1 cellular context compared by ENCODE assay signal in the genomic region with DNA sequence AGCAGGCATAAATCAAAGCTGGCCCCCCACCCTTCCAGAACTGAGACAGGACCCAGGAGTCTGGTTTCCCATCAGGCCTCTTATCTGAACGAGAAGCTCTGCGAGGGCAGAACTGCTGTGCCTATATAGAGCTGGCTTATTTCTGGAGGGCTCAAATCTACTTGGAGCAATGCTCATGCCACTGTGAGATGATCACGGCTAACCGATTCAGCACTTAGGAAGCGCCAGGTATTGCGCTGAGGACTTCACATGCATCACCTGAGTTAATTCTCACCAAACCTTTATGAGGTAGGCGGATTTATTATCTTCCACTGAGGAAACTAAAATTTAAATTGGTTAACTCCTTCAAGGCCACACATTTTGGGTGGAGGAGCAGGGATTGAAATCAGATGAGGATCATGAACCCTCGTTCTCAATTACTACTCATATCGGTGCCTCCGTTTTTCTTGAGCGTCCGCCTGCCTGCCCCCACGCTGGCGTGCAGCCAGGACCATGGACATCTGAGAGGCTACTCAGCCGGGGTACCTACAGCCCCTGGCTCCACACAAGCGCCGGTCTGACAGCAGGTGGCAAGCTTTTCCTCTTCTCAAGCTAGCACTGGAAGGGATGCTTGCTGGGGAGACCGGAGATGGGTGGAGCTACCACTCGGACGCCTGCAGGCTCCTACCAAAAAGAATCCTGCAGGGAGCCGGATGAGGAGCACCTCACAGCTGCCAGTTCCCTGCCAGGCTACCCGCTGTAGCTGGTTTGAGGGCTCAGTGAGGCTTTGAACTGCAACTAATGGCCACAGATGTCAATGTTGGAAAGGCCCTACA.
TF ChIP-seq lines count a peak whose summit lies in the region.

No MANE protein-coding gene starts in this region.

TF ChIP-seq in HepG2, 621 proteins besides CTCF, POLR2A, EP300 and RAD21 (continued from another document and continues in another):
- TF ChIP-seq, protein P1, sequence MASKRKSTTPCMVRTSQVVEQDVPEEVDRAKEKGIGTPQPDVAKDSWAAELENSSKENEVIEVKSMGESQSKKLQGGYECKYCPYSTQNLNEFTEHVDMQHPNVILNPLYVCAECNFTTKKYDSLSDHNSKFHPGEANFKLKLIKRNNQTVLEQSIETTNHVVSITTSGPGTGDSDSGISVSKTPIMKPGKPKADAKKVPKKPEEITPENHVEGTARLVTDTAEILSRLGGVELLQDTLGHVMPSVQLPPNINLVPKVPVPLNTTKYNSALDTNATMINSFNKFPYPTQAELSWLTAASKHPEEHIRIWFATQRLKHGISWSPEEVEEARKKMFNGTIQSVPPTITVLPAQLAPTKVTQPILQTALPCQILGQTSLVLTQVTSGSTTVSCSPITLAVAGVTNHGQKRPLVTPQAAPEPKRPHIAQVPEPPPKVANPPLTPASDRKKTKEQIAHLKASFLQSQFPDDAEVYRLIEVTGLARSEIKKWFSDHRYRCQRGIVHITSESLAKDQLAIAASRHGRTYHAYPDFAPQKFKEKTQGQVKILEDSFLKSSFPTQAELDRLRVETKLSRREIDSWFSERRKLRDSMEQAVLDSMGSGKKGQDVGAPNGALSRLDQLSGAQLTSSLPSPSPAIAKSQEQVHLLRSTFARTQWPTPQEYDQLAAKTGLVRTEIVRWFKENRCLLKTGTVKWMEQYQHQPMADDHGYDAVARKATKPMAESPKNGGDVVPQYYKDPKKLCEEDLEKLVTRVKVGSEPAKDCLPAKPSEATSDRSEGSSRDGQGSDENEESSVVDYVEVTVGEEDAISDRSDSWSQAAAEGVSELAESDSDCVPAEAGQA (IDR thresholded peaks at IDR 0.05; ENCODE audit: low read depth) = peak; percentile 29; the same call in 1 of the 2 replicates
- TF ChIP-seq, protein P1 (CRISPR knock-in tag; IDR thresholded peaks at IDR 0.05; ENCODE audit: borderline replicate concordance) = 0 out of 2 replicates have a peak, but pooled peaks have one; percentile 70
- TF ChIP-seq PHF5A (CRISPR knock-in tag; IDR thresholded peaks at IDR 0.05; ENCODE audit: low read depth, unreplicated experiment) = peak; percentile 76
- TF ChIP-seq HNRNPH1 (optimal IDR thresholded peaks at IDR 0.05; ENCODE audit: low read depth, low read length) = no peak
- TF ChIP-seq SETDB1 (CRISPR knock-in tag; IDR thresholded peaks at IDR 0.05; ENCODE audit: borderline replicate concordance) = no peak
- no peak for TF ChIP-seq TRIM24 (CRISPR knock-in tag; IDR thresholded peaks at IDR 0.05)
- TF ChIP-seq, protein P2, sequence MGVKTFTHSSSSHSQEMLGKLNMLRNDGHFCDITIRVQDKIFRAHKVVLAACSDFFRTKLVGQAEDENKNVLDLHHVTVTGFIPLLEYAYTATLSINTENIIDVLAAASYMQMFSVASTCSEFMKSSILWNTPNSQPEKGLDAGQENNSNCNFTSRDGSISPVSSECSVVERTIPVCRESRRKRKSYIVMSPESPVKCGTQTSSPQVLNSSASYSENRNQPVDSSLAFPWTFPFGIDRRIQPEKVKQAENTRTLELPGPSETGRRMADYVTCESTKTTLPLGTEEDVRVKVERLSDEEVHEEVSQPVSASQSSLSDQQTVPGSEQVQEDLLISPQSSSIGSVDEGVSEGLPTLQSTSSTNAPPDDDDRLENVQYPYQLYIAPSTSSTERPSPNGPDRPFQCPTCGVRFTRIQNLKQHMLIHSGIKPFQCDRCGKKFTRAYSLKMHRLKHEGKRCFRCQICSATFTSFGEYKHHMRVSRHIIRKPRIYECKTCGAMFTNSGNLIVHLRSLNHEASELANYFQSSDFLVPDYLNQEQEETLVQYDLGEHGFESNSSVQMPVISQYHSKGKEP (CRISPR knock-in tag; IDR thresholded peaks at IDR 0.05) = no peak
- TF ChIP-seq ZNF761 (CRISPR knock-in tag; conservative IDR thresholded peaks at IDR 0.05) = no peak
- TF ChIP-seq XRCC5 (optimal IDR thresholded peaks at IDR 0.05; ENCODE audit: low read length) = peak; percentile 92
- peak; percentile 65 for TF ChIP-seq TEAD3 (CRISPR knock-in tag; optimal IDR thresholded peaks at IDR 0.05; ENCODE audit: borderline replicate concordance)
- no peak for TF ChIP-seq ZBTB42 (CRISPR knock-in tag; IDR thresholded peaks at IDR 0.05)
- TF ChIP-seq JUN (CRISPR knock-in tag; IDR thresholded peaks at IDR 0.05) = no peak
- TF ChIP-seq HDAC1 (CRISPR knock-in tag; IDR thresholded peaks at IDR 0.05) = peak; percentile 59; the same call in 1 of the 2 replicates
- TF ChIP-seq ZNF34 (CRISPR knock-in tag; IDR thresholded peaks at IDR 0.05; ENCODE audit: borderline replicate concordance) = no peak
- TF ChIP-seq ZFP36 (IDR thresholded peaks at IDR 0.05; ENCODE audit: borderline replicate concordance, low read depth, low read length, partially characterized antibody) = no peak
- TF ChIP-seq, protein P3, sequence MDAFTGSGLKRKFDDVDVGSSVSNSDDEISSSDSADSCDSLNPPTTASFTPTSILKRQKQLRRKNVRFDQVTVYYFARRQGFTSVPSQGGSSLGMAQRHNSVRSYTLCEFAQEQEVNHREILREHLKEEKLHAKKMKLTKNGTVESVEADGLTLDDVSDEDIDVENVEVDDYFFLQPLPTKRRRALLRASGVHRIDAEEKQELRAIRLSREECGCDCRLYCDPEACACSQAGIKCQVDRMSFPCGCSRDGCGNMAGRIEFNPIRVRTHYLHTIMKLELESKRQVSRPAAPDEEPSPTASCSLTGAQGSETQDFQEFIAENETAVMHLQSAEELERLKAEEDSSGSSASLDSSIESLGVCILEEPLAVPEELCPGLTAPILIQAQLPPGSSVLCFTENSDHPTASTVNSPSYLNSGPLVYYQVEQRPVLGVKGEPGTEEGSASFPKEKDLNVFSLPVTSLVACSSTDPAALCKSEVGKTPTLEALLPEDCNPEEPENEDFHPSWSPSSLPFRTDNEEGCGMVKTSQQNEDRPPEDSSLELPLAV (CRISPR knock-in tag; conservative IDR thresholded peaks at IDR 0.05; ENCODE audit: low read depth) = no peak
- TF ChIP-seq STAT5B (CRISPR knock-in tag; IDR thresholded peaks at IDR 0.05) = no peak
- peak; percentile 90 for TF ChIP-seq ZNF614 (CRISPR knock-in tag; IDR thresholded peaks at IDR 0.05; ENCODE audit: borderline replicate concordance)
- TF ChIP-seq ISL2 (CRISPR knock-in tag; IDR thresholded peaks at IDR 0.05) = 0 out of 2 replicates have a peak, but pooled peaks have one; percentile 26
- TF ChIP-seq HDAC6 (IDR thresholded peaks at IDR 0.05; ENCODE audit: low read depth, low read length) = no peak
- TF ChIP-seq ZFY (CRISPR knock-in tag; IDR thresholded peaks at IDR 0.05) = no peak
- TF ChIP-seq NFIC (IDR thresholded peaks at IDR 0.05; ENCODE audit: low read length) = 0 out of 2 replicates have a peak, but pooled peaks have one; percentile 77
- TF ChIP-seq ZMYM3 (CRISPR knock-in tag; IDR thresholded peaks at IDR 0.05) = no peak
- 0 out of 2 replicates have a peak, but pooled peaks have one; percentile 17 for TF ChIP-seq ZNF180 (CRISPR knock-in tag; IDR thresholded peaks at IDR 0.05; ENCODE audit: borderline replicate concordance, low read depth)
- no peak for TF ChIP-seq RNF2 (conservative IDR thresholded peaks at IDR 0.05; ENCODE audit: low read depth)
- TF ChIP-seq POGZ (CRISPR knock-in tag; IDR thresholded peaks at IDR 0.05) = no peak
- TF ChIP-seq ZNF234 (CRISPR knock-in tag; conservative IDR thresholded peaks at IDR 0.05) = no peak
- TF ChIP-seq, protein P4, sequence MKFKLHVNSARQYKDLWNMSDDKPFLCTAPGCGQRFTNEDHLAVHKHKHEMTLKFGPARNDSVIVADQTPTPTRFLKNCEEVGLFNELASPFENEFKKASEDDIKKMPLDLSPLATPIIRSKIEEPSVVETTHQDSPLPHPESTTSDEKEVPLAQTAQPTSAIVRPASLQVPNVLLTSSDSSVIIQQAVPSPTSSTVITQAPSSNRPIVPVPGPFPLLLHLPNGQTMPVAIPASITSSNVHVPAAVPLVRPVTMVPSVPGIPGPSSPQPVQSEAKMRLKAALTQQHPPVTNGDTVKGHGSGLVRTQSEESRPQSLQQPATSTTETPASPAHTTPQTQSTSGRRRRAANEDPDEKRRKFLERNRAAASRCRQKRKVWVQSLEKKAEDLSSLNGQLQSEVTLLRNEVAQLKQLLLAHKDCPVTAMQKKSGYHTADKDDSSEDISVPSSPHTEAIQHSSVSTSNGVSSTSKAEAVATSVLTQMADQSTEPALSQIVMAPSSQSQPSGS (CRISPR knock-in tag; IDR thresholded peaks at IDR 0.05) = peak; percentile 58
- TF ChIP-seq NR2F6 (IDR thresholded peaks at IDR 0.05) = 0 out of 2 replicates have a peak, but pooled peaks have one; percentile 20
- peak; percentile 61 for TF ChIP-seq NR2F6 (CRISPR knock-in tag; IDR thresholded peaks at IDR 0.05)
- TF ChIP-seq KDM1A (CRISPR knock-in tag; IDR thresholded peaks at IDR 0.05) = no peak
- TF ChIP-seq, protein P5, sequence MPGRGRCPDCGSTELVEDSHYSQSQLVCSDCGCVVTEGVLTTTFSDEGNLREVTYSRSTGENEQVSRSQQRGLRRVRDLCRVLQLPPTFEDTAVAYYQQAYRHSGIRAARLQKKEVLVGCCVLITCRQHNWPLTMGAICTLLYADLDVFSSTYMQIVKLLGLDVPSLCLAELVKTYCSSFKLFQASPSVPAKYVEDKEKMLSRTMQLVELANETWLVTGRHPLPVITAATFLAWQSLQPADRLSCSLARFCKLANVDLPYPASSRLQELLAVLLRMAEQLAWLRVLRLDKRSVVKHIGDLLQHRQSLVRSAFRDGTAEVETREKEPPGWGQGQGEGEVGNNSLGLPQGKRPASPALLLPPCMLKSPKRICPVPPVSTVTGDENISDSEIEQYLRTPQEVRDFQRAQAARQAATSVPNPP (CRISPR knock-in tag; IDR thresholded peaks at IDR 0.05) = no peak
- TF ChIP-seq, protein P6, sequence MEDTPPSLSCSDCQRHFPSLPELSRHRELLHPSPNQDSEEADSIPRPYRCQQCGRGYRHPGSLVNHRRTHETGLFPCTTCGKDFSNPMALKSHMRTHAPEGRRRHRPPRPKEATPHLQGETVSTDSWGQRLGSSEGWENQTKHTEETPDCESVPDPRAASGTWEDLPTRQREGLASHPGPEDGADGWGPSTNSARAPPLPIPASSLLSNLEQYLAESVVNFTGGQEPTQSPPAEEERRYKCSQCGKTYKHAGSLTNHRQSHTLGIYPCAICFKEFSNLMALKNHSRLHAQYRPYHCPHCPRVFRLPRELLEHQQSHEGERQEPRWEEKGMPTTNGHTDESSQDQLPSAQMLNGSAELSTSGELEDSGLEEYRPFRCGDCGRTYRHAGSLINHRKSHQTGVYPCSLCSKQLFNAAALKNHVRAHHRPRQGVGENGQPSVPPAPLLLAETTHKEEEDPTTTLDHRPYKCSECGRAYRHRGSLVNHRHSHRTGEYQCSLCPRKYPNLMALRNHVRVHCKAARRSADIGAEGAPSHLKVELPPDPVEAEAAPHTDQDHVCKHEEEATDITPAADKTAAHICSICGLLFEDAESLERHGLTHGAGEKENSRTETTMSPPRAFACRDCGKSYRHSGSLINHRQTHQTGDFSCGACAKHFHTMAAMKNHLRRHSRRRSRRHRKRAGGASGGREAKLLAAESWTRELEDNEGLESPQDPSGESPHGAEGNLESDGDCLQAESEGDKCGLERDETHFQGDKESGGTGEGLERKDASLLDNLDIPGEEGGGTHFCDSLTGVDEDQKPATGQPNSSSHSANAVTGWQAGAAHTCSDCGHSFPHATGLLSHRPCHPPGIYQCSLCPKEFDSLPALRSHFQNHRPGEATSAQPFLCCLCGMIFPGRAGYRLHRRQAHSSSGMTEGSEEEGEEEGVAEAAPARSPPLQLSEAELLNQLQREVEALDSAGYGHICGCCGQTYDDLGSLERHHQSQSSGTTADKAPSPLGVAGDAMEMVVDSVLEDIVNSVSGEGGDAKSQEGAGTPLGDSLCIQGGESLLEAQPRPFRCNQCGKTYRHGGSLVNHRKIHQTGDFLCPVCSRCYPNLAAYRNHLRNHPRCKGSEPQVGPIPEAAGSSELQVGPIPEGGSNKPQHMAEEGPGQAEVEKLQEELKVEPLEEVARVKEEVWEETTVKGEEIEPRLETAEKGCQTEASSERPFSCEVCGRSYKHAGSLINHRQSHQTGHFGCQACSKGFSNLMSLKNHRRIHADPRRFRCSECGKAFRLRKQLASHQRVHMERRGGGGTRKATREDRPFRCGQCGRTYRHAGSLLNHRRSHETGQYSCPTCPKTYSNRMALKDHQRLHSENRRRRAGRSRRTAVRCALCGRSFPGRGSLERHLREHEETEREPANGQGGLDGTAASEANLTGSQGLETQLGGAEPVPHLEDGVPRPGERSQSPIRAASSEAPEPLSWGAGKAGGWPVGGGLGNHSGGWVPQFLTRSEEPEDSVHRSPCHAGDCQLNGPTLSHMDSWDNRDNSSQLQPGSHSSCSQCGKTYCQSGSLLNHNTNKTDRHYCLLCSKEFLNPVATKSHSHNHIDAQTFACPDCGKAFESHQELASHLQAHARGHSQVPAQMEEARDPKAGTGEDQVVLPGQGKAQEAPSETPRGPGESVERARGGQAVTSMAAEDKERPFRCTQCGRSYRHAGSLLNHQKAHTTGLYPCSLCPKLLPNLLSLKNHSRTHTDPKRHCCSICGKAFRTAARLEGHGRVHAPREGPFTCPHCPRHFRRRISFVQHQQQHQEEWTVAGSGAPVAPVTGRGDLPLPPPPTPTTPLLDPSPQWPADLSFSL (CRISPR knock-in tag; IDR thresholded peaks at IDR 0.05) = no peak
- no peak for TF ChIP-seq SYNCRIP (IDR thresholded peaks at IDR 0.05; ENCODE audit: insufficient read depth, low read depth, low read length)
- no peak for TF ChIP-seq MBNL3 (CRISPR knock-in tag; conservative IDR thresholded peaks at IDR 0.05)
- TF ChIP-seq GATAD1 (CRISPR knock-in tag; IDR thresholded peaks at IDR 0.05) = no peak; the same call in 1 of the 2 replicates
- TF ChIP-seq, protein P7, sequence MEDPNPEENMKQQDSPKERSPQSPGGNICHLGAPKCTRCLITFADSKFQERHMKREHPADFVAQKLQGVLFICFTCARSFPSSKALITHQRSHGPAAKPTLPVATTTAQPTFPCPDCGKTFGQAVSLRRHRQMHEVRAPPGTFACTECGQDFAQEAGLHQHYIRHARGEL (CRISPR knock-in tag; IDR thresholded peaks at IDR 0.05) = no peak; the same call in 1 of the 2 replicates
- TF ChIP-seq RBM39 (IDR thresholded peaks at IDR 0.05; ENCODE audit: low read depth, low read length, poor library complexity, severe bottlenecking) = no peak
- no peak for TF ChIP-seq MAZ (IDR thresholded peaks at IDR 0.05; ENCODE audit: borderline replicate concordance, low read depth, low read length)
- TF ChIP-seq MAZ (CRISPR knock-in tag; IDR thresholded peaks at IDR 0.05; ENCODE audit: low read depth) = no peak
- peak; percentile 43; the same call in 1 of the 2 replicates for TF ChIP-seq RXRA (CRISPR knock-in tag; IDR thresholded peaks at IDR 0.05)
- peak; percentile 71; the same call in 1 of the 2 replicates for TF ChIP-seq SSRP1 (CRISPR knock-in tag; IDR thresholded peaks at IDR 0.05)
- no peak for TF ChIP-seq BRCA1 (CRISPR knock-in tag; IDR thresholded peaks at IDR 0.05)
- TF ChIP-seq RFX1 (IDR thresholded peaks at IDR 0.05) = no peak
